ENCODE assay signal across 19 cellular contexts in genomic region chr17:66684256-66684655, GRCh38.
"Had no signal": no experiment of that assay in that cellular context is flagged by ENCODE, and none has a peak within 500 bp of the region (broad histone marks: within the 10 kb centered on the region; RNA-seq: fewer than 3 reads in every experiment).

No MANE protein-coding gene starts in this region.

- ATAC-seq: activated CD8-positive, alpha-beta T cell treated with anti-CD3 and anti-CD28 coated beads, Interleukin-2, amount 10 ng/mL, durations not matched to agents 7 days and 5 days; body of pancreas; gastroesophageal sphincter; heart right ventricle; left ventricle myocardium superior had no signal

- H3K9me3 ChIP-seq: body of pancreas, gastroesophageal sphincter, heart right ventricle, prostate gland, right atrium auricular region, suprapubic skin, vagina had no signal

- H3K27me3 ChIP-seq: body of pancreas, gastroesophageal sphincter, heart right ventricle, right atrium auricular region, suprapubic skin, vagina had no signal

- H3K4me1 ChIP-seq: body of pancreas, prostate gland, right atrium auricular region had no signal

- H3K27ac Mint-ChIP-seq: activated CD4-positive, alpha-beta T cell treated with anti-CD3 and anti-CD28 coated beads, Interleukin-2, amount 10 ng/mL, durations not matched to agents 7 days and 5 days; activated CD8-positive, alpha-beta T cell treated with anti-CD3 and anti-CD28 coated beads, Interleukin-2, amount 10 ng/mL, durations not matched to agents 7 days and 5 days; activated naive CD4-positive, alpha-beta T cell treated with anti-CD3 and anti-CD28 coated beads for 36 hours; activated T-cell treated with anti-CD3 and anti-CD28 coated beads, Interleukin-2, amount 50 U/mL, for 24 hours; activated T-helper 2 cell treated with anti-CD3 and anti-CD28 coated beads, Interferon-gamma antibody, Interleukin-2, Interleukin-4, amounts not matched to agents 10 μg/mL and 5 μg/mL and 100 μg/mL, durations not matched to agents 14 hours and 24 hours and 36 hours; stimulated activated naive CD8-positive, alpha-beta T cell treated with anti-CD3 and anti-CD28 coated beads, Interleukin-15, Interleukin-2, amounts not matched to agents 100 ng/mL and 50 ng/mL, for 24 hours had no signal

- H3K9me3 Mint-ChIP-seq: activated CD4-positive, alpha-beta T cell treated with anti-CD3 and anti-CD28 coated beads, Interleukin-2, amount 10 ng/mL, durations not matched to agents 7 days and 5 days; activated naive CD4-positive, alpha-beta T cell treated with anti-CD3 and anti-CD28 coated beads for 36 hours; activated T-cell treated with anti-CD3 and anti-CD28 coated beads, Interleukin-2, amount 50 U/mL, for 24 hours; activated T-helper 2 cell treated with anti-CD3 and anti-CD28 coated beads, Interferon-gamma antibody, Interleukin-2, Interleukin-4, amounts not matched to agents 10 μg/mL and 5 μg/mL and 100 μg/mL, durations not matched to agents 14 hours and 24 hours and 36 hours; immature natural killer cell; stimulated activated naive CD8-positive, alpha-beta T cell treated with anti-CD3 and anti-CD28 coated beads, Interleukin-15, Interleukin-2, amounts not matched to agents 100 ng/mL and 50 ng/mL, for 24 hours had no signal

- H3K27ac ChIP-seq: body of pancreas, gastroesophageal sphincter, heart right ventricle, prostate gland, right atrium auricular region, suprapubic skin, vagina had no signal

- H3K27me3 Mint-ChIP-seq: activated CD4-positive, alpha-beta T cell treated with anti-CD3 and anti-CD28 coated beads, Interleukin-2, amount 10 ng/mL, durations not matched to agents 7 days and 5 days; activated T-cell treated with anti-CD3 and anti-CD28 coated beads, Interleukin-2, amount 50 U/mL, for 24 hours; stimulated activated naive CD8-positive, alpha-beta T cell treated with anti-CD3 and anti-CD28 coated beads, Interleukin-15, Interleukin-2, amounts not matched to agents 100 ng/mL and 50 ng/mL, for 24 hours had no signal

- FAIRE-seq: colon had no signal

- H3K4me3 ChIP-seq: body of pancreas, gastroesophageal sphincter, heart right ventricle, prostate gland, right atrium auricular region, suprapubic skin, vagina had no signal

- H3K4me3 Mint-ChIP-seq: activated CD4-positive, alpha-beta T cell treated with anti-CD3 and anti-CD28 coated beads, Interleukin-2, amount 10 ng/mL, durations not matched to agents 7 days and 5 days; activated CD8-positive, alpha-beta T cell treated with anti-CD3 and anti-CD28 coated beads, Interleukin-2, amount 10 ng/mL, durations not matched to agents 7 days and 5 days; activated naive CD4-positive, alpha-beta T cell treated with anti-CD3 and anti-CD28 coated beads for 36 hours; activated T-cell treated with anti-CD3 and anti-CD28 coated beads, Interleukin-2, amount 50 U/mL, for 24 hours; immature natural killer cell; stimulated activated naive CD8-positive, alpha-beta T cell treated with anti-CD3 and anti-CD28 coated beads, Interleukin-15, Interleukin-2, amounts not matched to agents 100 ng/mL and 50 ng/mL, for 24 hours had no signal

- DNase-seq: activated CD4-positive, alpha-beta T cell treated with anti-CD3 and anti-CD28 coated beads, Interleukin-2, amount 10 ng/mL, durations not matched to agents 7 days and 5 days; activated CD8-positive, alpha-beta T cell treated with anti-CD3 and anti-CD28 coated beads, Interleukin-2, amount 10 ng/mL, durations not matched to agents 7 days and 5 days; activated naive CD4-positive, alpha-beta T cell treated with anti-CD3 and anti-CD28 coated beads for 36 hours; activated T-cell treated with anti-CD3 and anti-CD28 coated beads, Interleukin-2, amount 50 U/mL, for 24 hours; body of pancreas; central memory CD4-positive, alpha-beta T cell; heart right ventricle; immature natural killer cell; kidney glomerular epithelial cell; left ventricle myocardium superior; trophoblast cell had no signal

- H3K36me3 ChIP-seq: prostate gland, right atrium auricular region, suprapubic skin, vagina had no signal
